19 cellular contexts compared by ENCODE assay signal in genomic region chr15:35547775-35548364, GRCh38. TPM values are rescaled to one million over a fixed set of nuclear protein-coding genes. Genes with fewer than 3 reads are reported as not detected.
DNase-seq lines count a peak whose midpoint lies in the region; ATAC-seq and TF ChIP-seq lines count a peak whose summit lies in the region.
"Had no signal": no experiment of that assay in that cellular context is flagged by ENCODE, and none has a peak within 500 bp of the region (broad histone marks: within the 10 kb centered on the region; RNA-seq: fewer than 3 reads in every experiment).

No MANE protein-coding gene starts in this region.

- H3K9ac ChIP-seq in DND-41 (ENCODE audit: low read depth, low read length): no peak overlapping the region
- no peak overlapping the region for H3K9ac ChIP-seq in Loucy (ENCODE audit: low read depth, low read length, poor library complexity, severe bottlenecking)

- H3K36me3 Mint-ChIP-seq in glutamatergic neuron (ENCODE audit: unreplicated experiment) (no peaks in the 10 kb centered on the region), nephron (ENCODE audit: low read depth) (peaks cover 18% of the 10 kb centered on the region), HFFc6 (ENCODE audit: low read depth) (peaks cover 18% of the 10 kb centered on the region)
- H3K36me3 Mint-ChIP-seq: natural killer cell had no signal

- no peak overlapping the region for H3K27ac ChIP-seq in DND-41 (ENCODE audit: low read length)
- H3K27ac ChIP-seq in lower lobe of right lung: no peak overlapping the region

- H3K4me2 ChIP-seq in DND-41 (ENCODE audit: insufficient read depth, low read length): no peak overlapping the region
- H3K4me2 ChIP-seq in Loucy (ENCODE audit: low read depth, low read length, poor library complexity, severe bottlenecking): peak overlapping the region; percentile 89

- no peaks in the 10 kb centered on the region for H4K20me1 ChIP-seq in DND-41 (ENCODE audit: insufficient read depth, low read length)
- no peaks in the 10 kb centered on the region for H4K20me1 ChIP-seq in Loucy (ENCODE audit: insufficient read depth, low read length, poor library complexity, severe bottlenecking)

- no peaks in the 10 kb centered on the region for H3K9me2 ChIP-seq in Loucy (replicated peaks; ENCODE audit: low read depth, low read length)

- H3K4me3 ChIP-seq in DND-41 (ENCODE audit: low read depth in 1 of 2, low read length in 2 of 2): no peak overlapping the region
- no peak overlapping the region for H3K4me3 ChIP-seq in Loucy (ENCODE audit: low read length, poor library complexity, severe bottlenecking)
- H3K4me3 ChIP-seq in lower lobe of right lung: no peak overlapping the region

- H3K27ac Mint-ChIP-seq in glutamatergic neuron (ENCODE audit: unreplicated experiment): no peak overlapping the region
- H3K27ac Mint-ChIP-seq in nephron: peak overlapping the region in 1 of 3 experiments; percentile 1
- H3K27ac Mint-ChIP-seq in HFFc6: no peak overlapping the region
- H3K27ac Mint-ChIP-seq: memory B cell had no signal

- no peaks in the 10 kb centered on the region for H3F3A ChIP-seq in Loucy (ENCODE audit: low read depth)

- ATAC-seq in DND-41 (ENCODE audit: insufficient read depth, low read depth) (no peak), lower lobe of right lung (no peak), HG03159 (IDR thresholded peaks at IDR 0.05; ENCODE audit: unreplicated experiment) (no peak)
- ATAC-seq: effector memory CD8-positive, alpha-beta T cell; natural killer cell had no signal

- H3K9me3 Mint-ChIP-seq in glutamatergic neuron (ENCODE audit: unreplicated experiment): peaks cover 10% of the 10 kb centered on the region
- peaks cover 6% of the 10 kb centered on the region for H3K9me3 Mint-ChIP-seq in nephron
- no peaks in the 10 kb centered on the region for H3K9me3 Mint-ChIP-seq in HFFc6
- H3K9me3 Mint-ChIP-seq: effector memory CD8-positive, alpha-beta T cell; memory B cell; natural killer cell had no signal

- DNase-seq in DND-41: peak; percentile 4
- no peak for DNase-seq in glutamatergic neuron
- DNase-seq in lower lobe of right lung: no peak
- no peak for DNase-seq in HFFc6
- DNase-seq in activated effector memory CD4-positive, alpha-beta T cell treated with anti-CD3 and anti-CD28 coated beads, Interleukin-2, amount 50 U/mL, for 16 hours: no peak
- DNase-seq: activated CD4-positive, alpha-beta T cell treated with anti-CD3 and anti-CD28 coated beads, Interleukin-2, amount 50 U/mL, for 48 hours; activated T-cell treated with anti-CD3 and anti-CD28 coated beads for 4 hours; cerebellar nuclear complex; effector memory CD8-positive, alpha-beta T cell; Kasumi-1; natural killer cell; NCI-H1105 treated with DMSO at 0.1 percent for 48 hours; NCI-H510A treated with DMSO at 0.1 percent for 48 hours; small intestine; stimulated activated CD4-positive, alpha-beta T cell treated with anti-CD3 and anti-CD28 coated beads, Interleukin-4, amount 100 ng/mL, for 4 hours had no signal

- TF ChIP-seq CTCF in DND-41 (IDR thresholded peaks at IDR 0.05; ENCODE audit: borderline replicate concordance, extremely low read depth, low read length, poor library complexity, severe bottlenecking) (no peak), Loucy (conservative IDR thresholded peaks at IDR 0.05; ENCODE audit: low read length) (no peak), glutamatergic neuron (IDR thresholded peaks at IDR 0.05; ENCODE audit: partially characterized antibody, unreplicated experiment) (no peak), nephron (IDR thresholded peaks at IDR 0.05; ENCODE audit: unreplicated experiment in 3 of 3) (no peak), lower lobe of right lung (IDR thresholded peaks at IDR 0.05) (no peak), HFFc6 (IDR thresholded peaks at IDR 0.05) (no peak)

- no peak overlapping the region for H2AFZ ChIP-seq in DND-41 (ENCODE audit: low read depth, low read length)
- no peak overlapping the region for H2AFZ ChIP-seq in Loucy (ENCODE audit: low read length)

- H3K27me3 Mint-ChIP-seq in glutamatergic neuron (ENCODE audit: unreplicated experiment): no peaks in the 10 kb centered on the region
- H3K27me3 Mint-ChIP-seq in nephron (ENCODE audit: low read depth): no peaks in the 10 kb centered on the region
- H3K27me3 Mint-ChIP-seq in HFFc6 (ENCODE audit: insufficient read depth): peaks cover 1% of the 10 kb centered on the region
- H3K27me3 Mint-ChIP-seq: effector memory CD8-positive, alpha-beta T cell; memory B cell had no signal

- H3K79me2 ChIP-seq in DND-41 (ENCODE audit: insufficient read depth, low read length) (peaks cover 3% of the 10 kb centered on the region; the same call in 1 of the 2 replicates), Loucy (ENCODE audit: insufficient read depth, low read length) (no peaks in the 10 kb centered on the region)

- H3K4me1 ChIP-seq in DND-41 (ENCODE audit: insufficient read depth, low read length): peaks cover 23% of the 10 kb centered on the region
- H3K4me1 ChIP-seq in Loucy (ENCODE audit: insufficient read depth, low read length, poor library complexity, severe bottlenecking): peaks cover 22% of the 10 kb centered on the region
- H3K4me1 ChIP-seq in lower lobe of right lung: peaks cover 25% of the 10 kb centered on the region

- H3K4me1 Mint-ChIP-seq in glutamatergic neuron (ENCODE audit: low read depth, unreplicated experiment) (peaks cover 12% of the 10 kb centered on the region), nephron (peaks cover 9% of the 10 kb centered on the region), HFFc6 (ENCODE audit: low read depth) (peaks cover 38% of the 10 kb centered on the region)

- intact Hi-C loops in lower lobe of right lung (cut with DNase I): no loop called here

- H3K36me3 ChIP-seq in DND-41 (ENCODE audit: insufficient read depth, low read length) (no peaks in the 10 kb centered on the region), Loucy (ENCODE audit: insufficient read depth, low read length) (no peaks in the 10 kb centered on the region), lower lobe of right lung (no peaks in the 10 kb centered on the region)

- H3K9me3 ChIP-seq in DND-41 (ENCODE audit: insufficient read depth, low read length, severe bottlenecking): no peaks in the 10 kb centered on the region
- no peaks in the 10 kb centered on the region for H3K9me3 ChIP-seq in Loucy (ENCODE audit: insufficient read depth, low read depth, low read length)
- H3K9me3 ChIP-seq in lower lobe of right lung: no peaks in the 10 kb centered on the region

- H3K4me3 Mint-ChIP-seq in glutamatergic neuron (ENCODE audit: unreplicated experiment) (peak overlapping the region; percentile 80), nephron (peak overlapping the region; percentile 14 to 27 (median 25)), HFFc6 (no peak overlapping the region; the same call in 1 of the 2 replicates)

- no peaks in the 10 kb centered on the region for H3K27me3 ChIP-seq in DND-41 (ENCODE audit: insufficient read depth, low read length, poor library complexity)
- peaks cover 4% of the 10 kb centered on the region for H3K27me3 ChIP-seq in Loucy (ENCODE audit: insufficient read depth, low read length, poor library complexity, severe bottlenecking)
- no peaks in the 10 kb centered on the region for H3K27me3 ChIP-seq in lower lobe of right lung (ENCODE audit: low read depth)

RNA-seq across cellular contexts. Expression of gene DPH6, which starts 1.9 kb away (rescaled TPM):
- total RNA-seq in glutamatergic neuron (ENCODE audit: unreplicated experiment) (14.2 TPM), lower lobe of right lung (9.2 TPM)
- total RNA-seq in HFFc6 (2021; fragmentation: NEBNext Ultra II Directional; extraction: Animal tissue kit (Norgen Biotek cat#: 25700)): 10 to 100 TPM in 4 of 6 experiments, 1 to 10 TPM in 2; 8.9 to 14.8 (median 12.1) TPM
